Comparison of ENCODE assay signal across 14 cellular contexts in genomic region chr17:31415640-31416502, GRCh38. TPM values are rescaled to one million over a fixed set of nuclear protein-coding genes. Genes with fewer than 3 reads are reported as not detected.
A peak's percentile ranks its signal among the peaks of the same experiment; 100 is the strongest.
DNase-seq lines count a peak whose midpoint lies in the region; ATAC-seq and TF ChIP-seq lines count a peak whose summit lies in the region.
"Had no signal": no experiment of that assay in that cellular context is flagged by ENCODE, and none has a peak within 500 bp of the region (broad histone marks: within the 10 kb centered on the region; RNA-seq: fewer than 3 reads in every experiment).

No MANE protein-coding gene starts in this region.

- H3K4me1 ChIP-seq in right cardiac atrium (ENCODE audit: control insufficient read depth, insufficient read depth, low read length): peaks cover 11% of the 10 kb centered on the region

- intact Hi-C loops in Right ventricle myocardium inferior (cut with DNase I) (no loop called here), right cardiac atrium (cut with DNase I) (no loop called here)

- H3K4me1 Mint-ChIP-seq in chondrocyte (ENCODE audit: low read depth): peaks cover 10% of the 10 kb centered on the region

- H3K36me3 Mint-ChIP-seq in chondrocyte (ENCODE audit: low read depth): no peaks in the 10 kb centered on the region

- H3K4me3 Mint-ChIP-seq in chondrocyte (ENCODE audit: unreplicated experiment): no peak overlapping the region

- H3K27ac Mint-ChIP-seq in chondrocyte (ENCODE audit: unreplicated experiment): no peak overlapping the region

- no peak for ATAC-seq in Right ventricle myocardium inferior
- no peak for ATAC-seq in right cardiac atrium
- ATAC-seq in HG03135 (IDR thresholded peaks at IDR 0.05; ENCODE audit: unreplicated experiment): no peak
- ATAC-seq: GM12878 had no signal

- H3K9me3 ChIP-seq in right cardiac atrium (ENCODE audit: control insufficient read depth, low read length): no peaks in the 10 kb centered on the region

- no peak overlapping the region for H3K4me3 ChIP-seq in right cardiac atrium (ENCODE audit: low read length)
- H3K4me3 ChIP-seq: GM12878, K562 had no signal

- no peak for TF ChIP-seq CTCF in chondrocyte (IDR thresholded peaks at IDR 0.05)

- peaks cover 15% of the 10 kb centered on the region for H3K27me3 Mint-ChIP-seq in chondrocyte (ENCODE audit: low read depth)

- WGBS in right cardiac atrium: 82% methylated on average over 22 of the region's 22 CpGs

- H3K27ac ChIP-seq in right cardiac atrium (ENCODE audit: low read length) (no peak overlapping the region), layer of hippocampus (ENCODE audit: low read depth, low read length) (peak overlapping the region; percentile 99), temporal lobe (ENCODE audit: low read depth, low read length) (peak overlapping the region; percentile 99)

- H3K27me3 ChIP-seq in right cardiac atrium (ENCODE audit: control insufficient read depth, insufficient read depth) (no peaks in the 10 kb centered on the region), layer of hippocampus (ENCODE audit: control insufficient read depth, insufficient read depth, low read length) (no peaks in the 10 kb centered on the region)

- H3K9me3 Mint-ChIP-seq in chondrocyte (ENCODE audit: low read depth): no peaks in the 10 kb centered on the region

- DNase-seq in Right ventricle myocardium inferior (ENCODE audit: missing footprints) (peak; percentile 46), right cardiac atrium (no peak), chondrocyte (ENCODE audit: low spot score) (peak; percentile 59), pons (ENCODE audit: low spot score) (no peak)
- DNase-seq in central memory CD4-positive, alpha-beta T cell: no peak
- DNase-seq: Calu3, NCI-H2081 treated with DMSO at 0.1 percent for 48 hours, NCI-H2227 treated with DMSO at 0.1 percent for 48 hours, NCI-H526 treated with DMSO at 0.1 percent for 48 hours had no signal

RNA-seq across cellular contexts. Expression of gene RAB11FIP4, which starts 24.4 kb away (rescaled TPM):
- total RNA-seq in Right ventricle myocardium inferior (13.6 TPM), right cardiac atrium (10 to 100 TPM in 1 of 4 donors, 1 to 10 TPM in 3; 5.7 to 12.3 (median 8.2) TPM), chondrocyte (0.30 to 0.94 TPM (median 0.59 TPM) in 3 replicates), temporal lobe (56.5 TPM)
- polyA plus RNA-seq in right cardiac atrium: 2.8 TPM

Comparison
In these comparisons a context has a peak if more than half of its experiments do, and no peak if none do; other contexts are left out.
1. DNase-seq: peak in Right ventricle myocardium inferior (single experiment) and chondrocyte (single experiment); none in right cardiac atrium (0 of 3), pons (single experiment) and central memory CD4-positive, alpha-beta T cell (single experiment).